In the genomic region with DNA sequence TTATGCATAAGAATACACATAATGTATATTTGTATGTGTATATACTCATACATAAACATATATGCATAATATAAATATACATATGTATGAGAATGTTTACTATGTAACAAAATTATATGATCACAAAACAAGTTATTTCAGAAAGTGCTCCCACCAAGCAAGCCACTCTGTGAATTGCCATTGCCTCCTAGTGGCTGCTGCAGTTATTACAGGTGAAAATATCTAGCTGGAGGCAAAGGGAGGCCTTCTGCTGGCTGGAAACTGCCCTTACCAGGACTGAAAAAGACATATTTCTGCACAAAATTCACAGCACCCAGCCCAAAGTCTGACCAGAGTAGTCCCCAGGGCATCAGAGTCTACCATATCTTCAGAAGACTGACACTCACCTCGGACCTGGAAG, we compare ENCODE assay signal across 11 cellular contexts. TPM values are rescaled to one million over a fixed set of nuclear protein-coding genes. Genes with fewer than 3 reads are reported as not detected.
DNase-seq lines count a peak whose midpoint lies in the region; ATAC-seq and TF ChIP-seq lines count a peak whose summit lies in the region.
"Had no signal": no experiment of that assay in that cellular context is flagged by ENCODE, and none has a peak within 500 bp of the region (broad histone marks: within the 10 kb centered on the region; RNA-seq: fewer than 3 reads in every experiment).

No MANE protein-coding gene starts in this region.

- H2AFZ ChIP-seq in HCT116 (ENCODE audit: low read depth, low read length, poor library complexity, severe bottlenecking): no peak overlapping the region

- H3K4me1 Mint-ChIP-seq in CD14-positive monocyte (no peaks in the 10 kb centered on the region), WTC11 (no peaks in the 10 kb centered on the region)
- H3K4me1 Mint-ChIP-seq in activated naive CD8-positive, alpha-beta T cell treated with anti-CD3 and anti-CD28 coated beads, Interleukin-2, amount 50 U/mL, for 24 hours: no peaks in the 10 kb centered on the region

- H4K20me1 ChIP-seq in HCT116 (ENCODE audit: insufficient read depth): no peaks in the 10 kb centered on the region

- H3K9ac ChIP-seq in HCT116 (ENCODE audit: low read length) (no peak overlapping the region), liver (ENCODE audit: low read depth in 1 of 2, low read length in 2 of 2) (no peak overlapping the region)

- no peaks in the 10 kb centered on the region for H3K4me1 ChIP-seq in HCT116 (ENCODE audit: control insufficient read depth in 1 of 2, insufficient read depth in 2 of 2, low read length in 2 of 2)
- no peaks in the 10 kb centered on the region for H3K4me1 ChIP-seq in liver (ENCODE audit: control insufficient read depth in 4 of 4, insufficient read depth in 4 of 4, low read length in 3 of 4)

- H3K27ac ChIP-seq in HCT116 (ENCODE audit: low read depth, low read length) (no peak overlapping the region), liver (ENCODE audit: low read depth in 1 of 2, low read length in 2 of 2) (no peak overlapping the region)

- H3K4me3 Mint-ChIP-seq in CD14-positive monocyte: no peak overlapping the region
- no peak overlapping the region for H3K4me3 Mint-ChIP-seq in WTC11
- H3K4me3 Mint-ChIP-seq in activated naive CD8-positive, alpha-beta T cell treated with anti-CD3 and anti-CD28 coated beads, Interleukin-2, amount 50 U/mL, for 24 hours: no peak overlapping the region

- no peak; the same call in 1 of the 2 replicates for TF ChIP-seq RAD21 in HCT116 (IDR thresholded peaks at IDR 0.05; ENCODE audit: low read depth)
- TF ChIP-seq RAD21 in liver (IDR thresholded peaks at IDR 0.05): no peak

- no peaks in the 10 kb centered on the region; a peak in 1 of 4 replicates for H3K9me3 ChIP-seq in HCT116 (ENCODE audit: control insufficient read depth in 1 of 2, insufficient read depth in 1 of 2, low read depth in 1 of 2, low read length in 2 of 2)
- peaks cover 0 to 3% (median 0%) of the 10 kb centered on the region in 4 donors for H3K9me3 ChIP-seq in liver (ENCODE audit: control insufficient read depth in 4 of 4, low read length in 3 of 4)

- H3K27me3 ChIP-seq in HCT116 (ENCODE audit: insufficient read depth, low read length): no peaks in the 10 kb centered on the region
- no peaks in the 10 kb centered on the region for H3K27me3 ChIP-seq in liver (ENCODE audit: control insufficient read depth in 4 of 4, insufficient read depth in 4 of 4, low read length in 3 of 4)

- TF ChIP-seq POLR2A in HCT116 (IDR thresholded peaks at IDR 0.05; ENCODE audit: borderline replicate concordance, extremely low read depth, insufficient read depth, insufficient read length): no peak

- DNase-seq in CD14-positive monocyte (ENCODE audit: low spot score) (no peak), HCT116 (ENCODE audit: low read depth, low spot score) (no peak), WTC11 (ENCODE audit: low spot score) (no peak), SIG-M5 treated with dmso at 0.1 percent for 504 hours (lab: John Stamatoyannopoulos, UW; ENCODE audit: unreplicated experiment) (no peak)
- DNase-seq in activated naive CD8-positive, alpha-beta T cell treated with anti-CD3 and anti-CD28 coated beads, Interleukin-2, amount 50 U/mL, for 24 hours: no peak
- no peak for DNase-seq in activated T-cell treated with anti-CD3 and anti-CD28 coated beads, Interleukin-2, amount 50 U/mL, for 1 hour
- DNase-seq: NCI-H2171 treated with DMSO at 0.1 percent for 48 hours; stimulated activated naive CD8-positive, alpha-beta T cell treated with anti-CD3 and anti-CD28 coated beads, Interleukin-15, Interleukin-2, amounts not matched to agents 100 U/mL and 50 U/mL, for 24 hours had no signal

- H3K4me3 ChIP-seq in HCT116 (replicated peaks in 1 of 2; ENCODE audit: low read depth in 1 of 2, low read length in 2 of 2): no peak overlapping the region
- no peak overlapping the region for H3K4me3 ChIP-seq in liver (ENCODE audit: low read depth in 1 of 3, low read length in 3 of 3)

- H3K79me2 ChIP-seq in HCT116 (ENCODE audit: insufficient read depth, low read length): no peaks in the 10 kb centered on the region

- H3K27ac Mint-ChIP-seq in CD14-positive monocyte (no peak overlapping the region), WTC11 (no peak overlapping the region)
- no peak overlapping the region for H3K27ac Mint-ChIP-seq in activated naive CD8-positive, alpha-beta T cell treated with anti-CD3 and anti-CD28 coated beads, Interleukin-2, amount 50 U/mL, for 24 hours

- CTCF ChIA-PET in HCT116 (lab: Charles Lee) (interaction anchor here (1.1 to 1.5 kb wide), 2 partner anchors 15 to 19 kb away, joined by 3 to 5 read pairs; no protein-coding TSS in a partner anchor), WTC11 (lab: Charles Lee) (interaction anchor here (0.6 to 8.0 kb wide), 31 partner anchors 9 to 133 kb away, joined by 3 to 70 read pairs (median 6); partner anchors contain the start of genes ADAM33, ADISSP, GFRA4 and HSPA12B)

- POLR2A ChIA-PET in HCT116 (lab: Charles Lee): no interaction called here
- POLR2A ChIA-PET in WTC11 (lab: Charles Lee): no interaction called here

- BruUV-seq in HCT116 (replicated peaks; lab: Mats Ljungman, UMichigan): no TSS peak

- ATAC-seq in HCT116 (no peak), WTC11 (no peak), HG03025 (IDR thresholded peaks at IDR 0.05; ENCODE audit: low FRiP score, unreplicated experiment) (no peak)
- ATAC-seq in activated naive CD8-positive, alpha-beta T cell treated with anti-CD3 and anti-CD28 coated beads, Interleukin-2, amount 50 U/mL, for 24 hours: no peak
- ATAC-seq: stimulated activated naive CD8-positive, alpha-beta T cell treated with anti-CD3 and anti-CD28 coated beads, Interleukin-15, Interleukin-2, amounts not matched to agents 100 U/mL and 50 U/mL, for 24 hours had no signal

- H3K27me3 Mint-ChIP-seq in CD14-positive monocyte (ENCODE audit: low read depth in 3 of 3) (peaks cover 1 to 7% (median 3%) of the 10 kb centered on the region in 3 donors), WTC11 (ENCODE audit: low read depth) (no peaks in the 10 kb centered on the region)
- H3K27me3 Mint-ChIP-seq in activated naive CD8-positive, alpha-beta T cell treated with anti-CD3 and anti-CD28 coated beads, Interleukin-2, amount 50 U/mL, for 24 hours: no peaks in the 10 kb centered on the region

- TF ChIP-seq CTCF in CD14-positive monocyte (IDR thresholded peaks at IDR 0.05): peak; percentile 48
- peak in 2 of 3 experiments; percentile 57 to 71; a peak in 4 of 6 replicates for TF ChIP-seq CTCF in HCT116 (IDR thresholded peaks at IDR 0.05 in 2 of 3, conservative IDR thresholded peaks at IDR 0.05 in 1 of 3; ENCODE audit: borderline replicate concordance in 1 of 3, insufficient read depth in 1 of 3, low read depth in 2 of 3, low read length in 2 of 3)
- TF ChIP-seq CTCF in WTC11 (IDR thresholded peaks at IDR 0.05): peak; percentile 67; the same call in 1 of the 2 replicates
- peak; percentile 4 for TF ChIP-seq CTCF in liver (IDR thresholded peaks at IDR 0.05; ENCODE audit: low read depth, low read length, missing input control)

- H3K9me2 ChIP-seq in HCT116 (ENCODE audit: insufficient read depth): no peaks in the 10 kb centered on the region

- H3K36me3 Mint-ChIP-seq in CD14-positive monocyte (peaks cover 0 to 4% of the 10 kb centered on the region in 2 donors), WTC11 (no peaks in the 10 kb centered on the region)
- H3K36me3 Mint-ChIP-seq in activated naive CD8-positive, alpha-beta T cell treated with anti-CD3 and anti-CD28 coated beads, Interleukin-2, amount 50 U/mL, for 24 hours (ENCODE audit: low read depth): no peaks in the 10 kb centered on the region

- intact Hi-C loops in CD14-positive monocyte (cut with micrococcal nuclease) (no loop called here), HCT116 (cut with micrococcal nuclease) (no loop called here)

- H3K36me3 ChIP-seq in HCT116 (ENCODE audit: control insufficient read depth in 1 of 2, insufficient read depth in 2 of 2, low read length in 2 of 2) (no peaks in the 10 kb centered on the region), liver (ENCODE audit: control insufficient read depth in 4 of 4, insufficient read depth in 3 of 4, low read depth in 1 of 4, low read length in 3 of 4) (no peaks in the 10 kb centered on the region)

- WGBS in liver: 93% methylated on average over 1 of the region's 1 CpG

- RAD21 ChIA-PET in HCT116 (lab: Charles Lee; ENCODE audit: low non-redundant PET in 1 of 2, low total read pairs in 2 of 2, uncharacterized antibody in 2 of 2, unreplicated experiment in 2 of 2): no interaction called here

- H3K4me2 ChIP-seq in HCT116 (ENCODE audit: low read length): no peak overlapping the region

- H3K9me3 Mint-ChIP-seq in CD14-positive monocyte (peaks cover 3 to 12% (median 5%) of the 10 kb centered on the region in 7 donors), WTC11 (no peaks in the 10 kb centered on the region)
- no peaks in the 10 kb centered on the region for H3K9me3 Mint-ChIP-seq in activated naive CD8-positive, alpha-beta T cell treated with anti-CD3 and anti-CD28 coated beads, Interleukin-2, amount 50 U/mL, for 24 hours

TF ChIP-seq in liver, 16 proteins besides CTCF, POLR2A, EP300 and RAD21 (continues in another document):
- no peak for TF ChIP-seq HNF4G (IDR thresholded peaks at IDR 0.05)
- no peak for TF ChIP-seq YY1 (IDR thresholded peaks at IDR 0.05)

RNA-seq across cellular contexts. Expression of gene ADAM33, which starts 14.4 kb away (rescaled TPM):
- polyA plus RNA-seq in CD14-positive monocyte: not detected
- not detected for total RNA-seq in HCT116 (2021; ENCODE audit: unreplicated experiment)
- not detected in 2 replicates for polyA plus RNA-seq in HCT116 (2012)
- total RNA-seq in WTC11 (2021): 5.3 to 7.1 TPM (median 7.0 TPM) in 3 replicates
- total RNA-seq in liver: 1 to 10 TPM in 1 of 2 donors, under 1 TPM in 1; 0.70 to 1.2 TPM
- under 1 TPM; 0.11 to 0.51 TPM for polyA plus RNA-seq in liver
- total RNA-seq: Daoy had no signal

RNA-seq across cellular contexts. Expression of gene SIGLEC1, which starts 16.2 kb away (rescaled TPM):
- 1 to 10 TPM; 1.6 to 2.5 TPM for polyA plus RNA-seq in CD14-positive monocyte
- total RNA-seq in HCT116 (2021; ENCODE audit: unreplicated experiment): 0.17 TPM
- 0.15 and 0.16 TPM in 2 replicates for polyA plus RNA-seq in HCT116 (2012)
- 0.04 to 0.11 TPM in 2 of 3 replicates, not detected in the other for total RNA-seq in WTC11 (2021)
- total RNA-seq in liver: 1 to 10 TPM; 6.7 to 7.5 TPM
- polyA plus RNA-seq in liver: 1 to 10 TPM; 2.3 to 7.8 TPM
- total RNA-seq: Daoy had no signal

RNA-seq across cellular contexts. Expression of gene GFRA4, which starts 33.0 kb away (rescaled TPM):
- not detected for polyA plus RNA-seq in CD14-positive monocyte
- total RNA-seq in HCT116 (2021; ENCODE audit: unreplicated experiment): not detected
- not detected in 2 replicates for polyA plus RNA-seq in HCT116 (2012)
- not detected in 3 replicates for total RNA-seq in WTC11 (2021)
- not detected for total RNA-seq in liver
- not detected for polyA plus RNA-seq in liver
- total RNA-seq: Daoy had no signal

RNA-seq across cellular contexts. Expression of gene HSPA12B, which starts 36.3 kb away (rescaled TPM):
- not detected for polyA plus RNA-seq in CD14-positive monocyte
- total RNA-seq in HCT116 (2021; ENCODE audit: unreplicated experiment): not detected
- 0.36 and 0.44 TPM in 2 replicates for polyA plus RNA-seq in HCT116 (2012)
- 6.3 to 8.5 TPM (median 8.2 TPM) in 3 replicates for total RNA-seq in WTC11 (2021)
- 1 to 10 TPM in 1 of 2 donors, under 1 TPM in 1; 0.98 to 1.8 TPM for total RNA-seq in liver
- polyA plus RNA-seq in liver: under 1 TPM; 0.72 to 0.76 TPM

Comparison
In these comparisons a context has a peak if more than half of its experiments do, and no peak if none do; other contexts are left out.
1. CTCF ChIP-seq: peak in every context shown above with its lines; median percentile 67 in WTC11; 64 in HCT116; 48 in CD14-positive monocyte; 4 in liver.